1 cellular context compared by ENCODE assay signal in genomic region chr16:89290887-89291286, GRCh38.
TF ChIP-seq lines count a peak whose summit lies in the region.

No MANE protein-coding gene starts in this region.

TF ChIP-seq in SK-N-SH, 30 proteins besides CTCF, POLR2A, EP300 and RAD21 (continued from another document):
- TF ChIP-seq SIN3A (IDR thresholded peaks at IDR 0.05; ENCODE audit: borderline replicate concordance, low read depth, low read length) = no peak
- TF ChIP-seq FOXJ3 (CRISPR knock-in tag; IDR thresholded peaks at IDR 0.05) = no peak
- TF ChIP-seq SMC3 (IDR thresholded peaks at IDR 0.05; ENCODE audit: low read depth, low read length) = no peak
- no peak for TF ChIP-seq CHD2 (IDR thresholded peaks at IDR 0.05; ENCODE audit: low read length, partially characterized antibody)
- TF ChIP-seq MAX (IDR thresholded peaks at IDR 0.05; ENCODE audit: low read depth) = no peak
- no peak for TF ChIP-seq MEF2A (IDR thresholded peaks at IDR 0.05; ENCODE audit: borderline replicate concordance, low read depth)
- no peak for TF ChIP-seq EZH2phosphoT487 (IDR thresholded peaks at IDR 0.05; ENCODE audit: borderline replicate concordance, low read depth)
